Comparison of ENCODE assay signal across 1 cellular context in the genomic region with DNA sequence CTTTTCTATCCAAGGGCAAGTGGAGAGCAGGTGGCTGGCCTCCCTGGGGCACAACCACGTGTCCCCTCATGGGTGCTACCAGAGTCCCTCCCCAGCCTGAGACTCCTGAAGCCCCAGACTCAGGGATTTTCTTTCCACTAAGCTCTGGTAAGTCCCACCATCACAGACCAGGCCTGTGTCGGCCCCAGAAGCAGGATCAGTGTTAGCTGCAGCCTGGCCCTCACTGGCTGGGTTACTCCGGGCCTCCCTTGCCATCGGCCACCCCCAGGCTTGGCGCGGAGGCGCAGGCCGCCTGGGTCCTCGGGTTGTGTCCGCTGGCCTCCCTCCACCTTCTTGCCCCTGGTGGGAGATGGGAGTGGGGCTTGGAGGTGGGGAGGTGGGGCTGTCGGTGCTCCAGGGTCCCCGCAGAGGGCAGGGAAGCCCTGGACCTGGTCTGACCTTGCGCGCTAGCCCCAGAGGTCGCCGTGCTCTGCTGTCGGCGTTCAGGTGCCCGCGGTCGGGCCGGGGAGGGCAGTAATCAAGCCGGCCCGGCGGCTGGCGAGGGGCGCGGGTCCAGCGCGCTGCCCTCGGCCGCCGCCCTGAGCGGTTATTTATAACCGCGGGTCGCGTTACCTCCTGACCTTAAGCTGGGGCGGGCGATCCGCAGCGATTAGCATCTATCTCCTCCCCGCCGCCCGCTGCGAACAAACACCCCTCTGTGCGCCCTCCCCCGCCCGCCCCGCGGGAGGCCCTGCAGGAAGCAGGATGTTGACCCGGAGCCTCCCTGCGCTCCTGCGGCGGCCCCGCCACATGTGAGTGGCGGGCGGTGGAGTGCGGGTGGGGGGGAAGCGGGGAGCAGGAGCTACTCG.
TF ChIP-seq lines count a peak whose summit lies in the region.

No MANE protein-coding gene starts in this region.

TF ChIP-seq in K562, 482 proteins besides CTCF, POLR2A, EP300 and RAD21 (continued from another document):
- TF ChIP-seq ZC3H8 (IDR thresholded peaks at IDR 0.05) (no peak), EWSR1 (IDR thresholded peaks at IDR 0.05; ENCODE audit: borderline replicate concordance, low read depth, partially characterized antibody) (no peak), SETDB1 (IDR thresholded peaks at IDR 0.05; ENCODE audit: low read length) (no peak), BHLHE40 (IDR thresholded peaks at IDR 0.05; ENCODE audit: low read length) (peak; percentile 68), EGR1 (conservative IDR thresholded peaks at IDR 0.05) (peak; percentile 75), ETV6 (IDR thresholded peaks at IDR 0.05; ENCODE audit: borderline replicate concordance in 1 of 2, low read depth in 2 of 2, low read length in 1 of 2) (no peak), ETV6 (CRISPR knock-in tag; IDR thresholded peaks at IDR 0.05; ENCODE audit: borderline replicate concordance) (no peak), SMAD3 (CRISPR knock-in tag; conservative IDR thresholded peaks at IDR 0.05) (no peak), SNRNP70 (optimal IDR thresholded peaks at IDR 0.05; ENCODE audit: low read depth, low read length) (no peak), ZNF224 (CRISPR knock-in tag; IDR thresholded peaks at IDR 0.05) (no peak), ZFP1 (CRISPR knock-in tag; IDR thresholded peaks at IDR 0.05) (no peak), ZNF589 (CRISPR knock-in tag; IDR thresholded peaks at IDR 0.05; ENCODE audit: low read depth) (no peak; the same call in 1 of the 2 replicates), JUN (IDR thresholded peaks at IDR 0.05; ENCODE audit: borderline replicate concordance, low read depth, low read length) (no peak), JUN (CRISPR knock-in tag; IDR thresholded peaks at IDR 0.05; ENCODE audit: borderline replicate concordance) (no peak), ZZZ3 (IDR thresholded peaks at IDR 0.05) (no peak), FOSL1 (tag; conservative IDR thresholded peaks at IDR 0.05) (peak; percentile 36), POLR2H (tag; IDR thresholded peaks at IDR 0.05; ENCODE audit: low read depth) (no peak), ETS2 (tag; IDR thresholded peaks at IDR 0.05; ENCODE audit: borderline replicate concordance, poor library complexity, severe bottlenecking) (no peak), RBBP5 (IDR thresholded peaks at IDR 0.05; ENCODE audit: borderline replicate concordance, insufficient read depth, low read length, poor library complexity, severe bottlenecking) (peak; percentile 63), RBM14 (IDR thresholded peaks at IDR 0.05; ENCODE audit: borderline replicate concordance, insufficient read depth, low read depth, low read length) (no peak), MAFF (IDR thresholded peaks at IDR 0.05; ENCODE audit: low read length) (no peak), MCM7 (IDR thresholded peaks at IDR 0.05) (no peak), DDX20 (tag; IDR thresholded peaks at IDR 0.05; ENCODE audit: low read depth) (no peak), HNRNPUL1 (IDR thresholded peaks at IDR 0.05; ENCODE audit: low read length) (no peak), ZNF445 (CRISPR knock-in tag; IDR thresholded peaks at IDR 0.05; ENCODE audit: low read depth) (no peak), SIN3A (IDR thresholded peaks at IDR 0.05; ENCODE audit: borderline replicate concordance in 2 of 2, control insufficient read depth in 1 of 2, low read depth in 2 of 2, low read length in 2 of 2) (no peak), GTF2A2 (tag; IDR thresholded peaks at IDR 0.05) (peak; percentile 72), ZNF778 (CRISPR knock-in tag; IDR thresholded peaks at IDR 0.05) (no peak), CXXC5 (CRISPR knock-in tag; IDR thresholded peaks at IDR 0.05) (peak; percentile 95), NUFIP1 (IDR thresholded peaks at IDR 0.05; ENCODE audit: partially characterized antibody) (no peak)
- TF ChIP-seq, protein P1, sequence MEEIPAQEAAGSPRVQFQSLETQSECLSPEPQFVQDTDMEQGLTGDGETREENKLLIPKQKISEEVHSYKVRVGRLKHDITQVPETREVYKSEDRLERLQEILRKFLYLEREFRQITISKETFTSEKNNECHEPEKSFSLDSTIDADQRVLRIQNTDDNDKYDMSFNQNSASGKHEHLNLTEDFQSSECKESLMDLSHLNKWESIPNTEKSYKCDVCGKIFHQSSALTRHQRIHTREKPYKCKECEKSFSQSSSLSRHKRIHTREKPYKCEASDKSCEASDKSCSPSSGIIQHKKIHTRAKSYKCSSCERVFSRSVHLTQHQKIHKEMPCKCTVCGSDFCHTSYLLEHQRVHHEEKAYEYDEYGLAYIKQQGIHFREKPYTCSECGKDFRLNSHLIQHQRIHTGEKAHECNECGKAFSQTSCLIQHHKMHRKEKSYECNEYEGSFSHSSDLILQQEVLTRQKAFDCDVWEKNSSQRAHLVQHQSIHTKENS (CRISPR knock-in tag; IDR thresholded peaks at IDR 0.05), result no peak
- TF ChIP-seq, protein P2, sequence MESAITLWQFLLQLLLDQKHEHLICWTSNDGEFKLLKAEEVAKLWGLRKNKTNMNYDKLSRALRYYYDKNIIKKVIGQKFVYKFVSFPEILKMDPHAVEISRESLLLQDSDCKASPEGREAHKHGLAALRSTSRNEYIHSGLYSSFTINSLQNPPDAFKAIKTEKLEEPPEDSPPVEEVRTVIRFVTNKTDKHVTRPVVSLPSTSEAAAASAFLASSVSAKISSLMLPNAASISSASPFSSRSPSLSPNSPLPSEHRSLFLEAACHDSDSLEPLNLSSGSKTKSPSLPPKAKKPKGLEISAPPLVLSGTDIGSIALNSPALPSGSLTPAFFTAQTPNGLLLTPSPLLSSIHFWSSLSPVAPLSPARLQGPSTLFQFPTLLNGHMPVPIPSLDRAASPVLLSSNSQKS (CRISPR knock-in tag; IDR thresholded peaks at IDR 0.05), result no peak
- TF ChIP-seq, protein P3, sequence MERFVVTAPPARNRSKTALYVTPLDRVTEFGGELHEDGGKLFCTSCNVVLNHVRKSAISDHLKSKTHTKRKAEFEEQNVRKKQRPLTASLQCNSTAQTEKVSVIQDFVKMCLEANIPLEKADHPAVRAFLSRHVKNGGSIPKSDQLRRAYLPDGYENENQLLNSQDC (CRISPR knock-in tag; IDR thresholded peaks at IDR 0.05), result no peak
- TF ChIP-seq, protein P4, sequence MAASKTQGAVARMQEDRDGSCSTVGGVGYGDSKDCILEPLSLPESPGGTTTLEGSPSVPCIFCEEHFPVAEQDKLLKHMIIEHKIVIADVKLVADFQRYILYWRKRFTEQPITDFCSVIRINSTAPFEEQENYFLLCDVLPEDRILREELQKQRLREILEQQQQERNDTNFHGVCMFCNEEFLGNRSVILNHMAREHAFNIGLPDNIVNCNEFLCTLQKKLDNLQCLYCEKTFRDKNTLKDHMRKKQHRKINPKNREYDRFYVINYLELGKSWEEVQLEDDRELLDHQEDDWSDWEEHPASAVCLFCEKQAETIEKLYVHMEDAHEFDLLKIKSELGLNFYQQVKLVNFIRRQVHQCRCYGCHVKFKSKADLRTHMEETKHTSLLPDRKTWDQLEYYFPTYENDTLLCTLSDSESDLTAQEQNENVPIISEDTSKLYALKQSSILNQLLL (CRISPR knock-in tag; IDR thresholded peaks at IDR 0.05; ENCODE audit: borderline replicate concordance), result no peak
- TF ChIP-seq, protein P5, sequence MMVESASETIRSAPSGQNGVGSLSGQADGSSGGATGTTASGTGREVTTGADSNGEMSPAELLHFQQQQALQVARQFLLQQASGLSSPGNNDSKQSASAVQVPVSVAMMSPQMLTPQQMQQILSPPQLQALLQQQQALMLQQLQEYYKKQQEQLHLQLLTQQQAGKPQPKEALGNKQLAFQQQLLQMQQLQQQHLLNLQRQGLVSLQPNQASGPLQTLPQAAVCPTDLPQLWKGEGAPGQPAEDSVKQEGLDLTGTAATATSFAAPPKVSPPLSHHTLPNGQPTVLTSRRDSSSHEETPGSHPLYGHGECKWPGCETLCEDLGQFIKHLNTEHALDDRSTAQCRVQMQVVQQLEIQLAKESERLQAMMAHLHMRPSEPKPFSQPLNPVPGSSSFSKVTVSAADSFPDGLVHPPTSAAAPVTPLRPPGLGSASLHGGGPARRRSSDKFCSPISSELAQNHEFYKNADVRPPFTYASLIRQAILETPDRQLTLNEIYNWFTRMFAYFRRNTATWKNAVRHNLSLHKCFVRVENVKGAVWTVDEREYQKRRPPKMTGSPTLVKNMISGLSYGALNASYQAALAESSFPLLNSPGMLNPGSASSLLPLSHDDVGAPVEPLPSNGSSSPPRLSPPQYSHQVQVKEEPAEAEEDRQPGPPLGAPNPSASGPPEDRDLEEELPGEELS (CRISPR knock-in tag; IDR thresholded peaks at IDR 0.05; ENCODE audit: borderline replicate concordance), result no peak
- TF ChIP-seq, protein P6, sequence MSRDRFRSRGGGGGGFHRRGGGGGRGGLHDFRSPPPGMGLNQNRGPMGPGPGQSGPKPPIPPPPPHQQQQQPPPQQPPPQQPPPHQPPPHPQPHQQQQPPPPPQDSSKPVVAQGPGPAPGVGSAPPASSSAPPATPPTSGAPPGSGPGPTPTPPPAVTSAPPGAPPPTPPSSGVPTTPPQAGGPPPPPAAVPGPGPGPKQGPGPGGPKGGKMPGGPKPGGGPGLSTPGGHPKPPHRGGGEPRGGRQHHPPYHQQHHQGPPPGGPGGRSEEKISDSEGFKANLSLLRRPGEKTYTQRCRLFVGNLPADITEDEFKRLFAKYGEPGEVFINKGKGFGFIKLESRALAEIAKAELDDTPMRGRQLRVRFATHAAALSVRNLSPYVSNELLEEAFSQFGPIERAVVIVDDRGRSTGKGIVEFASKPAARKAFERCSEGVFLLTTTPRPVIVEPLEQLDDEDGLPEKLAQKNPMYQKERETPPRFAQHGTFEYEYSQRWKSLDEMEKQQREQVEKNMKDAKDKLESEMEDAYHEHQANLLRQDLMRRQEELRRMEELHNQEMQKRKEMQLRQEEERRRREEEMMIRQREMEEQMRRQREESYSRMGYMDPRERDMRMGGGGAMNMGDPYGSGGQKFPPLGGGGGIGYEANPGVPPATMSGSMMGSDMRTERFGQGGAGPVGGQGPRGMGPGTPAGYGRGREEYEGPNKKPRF (IDR thresholded peaks at IDR 0.05; ENCODE audit: low read depth, low read length), result no peak
- TF ChIP-seq, protein P7, sequence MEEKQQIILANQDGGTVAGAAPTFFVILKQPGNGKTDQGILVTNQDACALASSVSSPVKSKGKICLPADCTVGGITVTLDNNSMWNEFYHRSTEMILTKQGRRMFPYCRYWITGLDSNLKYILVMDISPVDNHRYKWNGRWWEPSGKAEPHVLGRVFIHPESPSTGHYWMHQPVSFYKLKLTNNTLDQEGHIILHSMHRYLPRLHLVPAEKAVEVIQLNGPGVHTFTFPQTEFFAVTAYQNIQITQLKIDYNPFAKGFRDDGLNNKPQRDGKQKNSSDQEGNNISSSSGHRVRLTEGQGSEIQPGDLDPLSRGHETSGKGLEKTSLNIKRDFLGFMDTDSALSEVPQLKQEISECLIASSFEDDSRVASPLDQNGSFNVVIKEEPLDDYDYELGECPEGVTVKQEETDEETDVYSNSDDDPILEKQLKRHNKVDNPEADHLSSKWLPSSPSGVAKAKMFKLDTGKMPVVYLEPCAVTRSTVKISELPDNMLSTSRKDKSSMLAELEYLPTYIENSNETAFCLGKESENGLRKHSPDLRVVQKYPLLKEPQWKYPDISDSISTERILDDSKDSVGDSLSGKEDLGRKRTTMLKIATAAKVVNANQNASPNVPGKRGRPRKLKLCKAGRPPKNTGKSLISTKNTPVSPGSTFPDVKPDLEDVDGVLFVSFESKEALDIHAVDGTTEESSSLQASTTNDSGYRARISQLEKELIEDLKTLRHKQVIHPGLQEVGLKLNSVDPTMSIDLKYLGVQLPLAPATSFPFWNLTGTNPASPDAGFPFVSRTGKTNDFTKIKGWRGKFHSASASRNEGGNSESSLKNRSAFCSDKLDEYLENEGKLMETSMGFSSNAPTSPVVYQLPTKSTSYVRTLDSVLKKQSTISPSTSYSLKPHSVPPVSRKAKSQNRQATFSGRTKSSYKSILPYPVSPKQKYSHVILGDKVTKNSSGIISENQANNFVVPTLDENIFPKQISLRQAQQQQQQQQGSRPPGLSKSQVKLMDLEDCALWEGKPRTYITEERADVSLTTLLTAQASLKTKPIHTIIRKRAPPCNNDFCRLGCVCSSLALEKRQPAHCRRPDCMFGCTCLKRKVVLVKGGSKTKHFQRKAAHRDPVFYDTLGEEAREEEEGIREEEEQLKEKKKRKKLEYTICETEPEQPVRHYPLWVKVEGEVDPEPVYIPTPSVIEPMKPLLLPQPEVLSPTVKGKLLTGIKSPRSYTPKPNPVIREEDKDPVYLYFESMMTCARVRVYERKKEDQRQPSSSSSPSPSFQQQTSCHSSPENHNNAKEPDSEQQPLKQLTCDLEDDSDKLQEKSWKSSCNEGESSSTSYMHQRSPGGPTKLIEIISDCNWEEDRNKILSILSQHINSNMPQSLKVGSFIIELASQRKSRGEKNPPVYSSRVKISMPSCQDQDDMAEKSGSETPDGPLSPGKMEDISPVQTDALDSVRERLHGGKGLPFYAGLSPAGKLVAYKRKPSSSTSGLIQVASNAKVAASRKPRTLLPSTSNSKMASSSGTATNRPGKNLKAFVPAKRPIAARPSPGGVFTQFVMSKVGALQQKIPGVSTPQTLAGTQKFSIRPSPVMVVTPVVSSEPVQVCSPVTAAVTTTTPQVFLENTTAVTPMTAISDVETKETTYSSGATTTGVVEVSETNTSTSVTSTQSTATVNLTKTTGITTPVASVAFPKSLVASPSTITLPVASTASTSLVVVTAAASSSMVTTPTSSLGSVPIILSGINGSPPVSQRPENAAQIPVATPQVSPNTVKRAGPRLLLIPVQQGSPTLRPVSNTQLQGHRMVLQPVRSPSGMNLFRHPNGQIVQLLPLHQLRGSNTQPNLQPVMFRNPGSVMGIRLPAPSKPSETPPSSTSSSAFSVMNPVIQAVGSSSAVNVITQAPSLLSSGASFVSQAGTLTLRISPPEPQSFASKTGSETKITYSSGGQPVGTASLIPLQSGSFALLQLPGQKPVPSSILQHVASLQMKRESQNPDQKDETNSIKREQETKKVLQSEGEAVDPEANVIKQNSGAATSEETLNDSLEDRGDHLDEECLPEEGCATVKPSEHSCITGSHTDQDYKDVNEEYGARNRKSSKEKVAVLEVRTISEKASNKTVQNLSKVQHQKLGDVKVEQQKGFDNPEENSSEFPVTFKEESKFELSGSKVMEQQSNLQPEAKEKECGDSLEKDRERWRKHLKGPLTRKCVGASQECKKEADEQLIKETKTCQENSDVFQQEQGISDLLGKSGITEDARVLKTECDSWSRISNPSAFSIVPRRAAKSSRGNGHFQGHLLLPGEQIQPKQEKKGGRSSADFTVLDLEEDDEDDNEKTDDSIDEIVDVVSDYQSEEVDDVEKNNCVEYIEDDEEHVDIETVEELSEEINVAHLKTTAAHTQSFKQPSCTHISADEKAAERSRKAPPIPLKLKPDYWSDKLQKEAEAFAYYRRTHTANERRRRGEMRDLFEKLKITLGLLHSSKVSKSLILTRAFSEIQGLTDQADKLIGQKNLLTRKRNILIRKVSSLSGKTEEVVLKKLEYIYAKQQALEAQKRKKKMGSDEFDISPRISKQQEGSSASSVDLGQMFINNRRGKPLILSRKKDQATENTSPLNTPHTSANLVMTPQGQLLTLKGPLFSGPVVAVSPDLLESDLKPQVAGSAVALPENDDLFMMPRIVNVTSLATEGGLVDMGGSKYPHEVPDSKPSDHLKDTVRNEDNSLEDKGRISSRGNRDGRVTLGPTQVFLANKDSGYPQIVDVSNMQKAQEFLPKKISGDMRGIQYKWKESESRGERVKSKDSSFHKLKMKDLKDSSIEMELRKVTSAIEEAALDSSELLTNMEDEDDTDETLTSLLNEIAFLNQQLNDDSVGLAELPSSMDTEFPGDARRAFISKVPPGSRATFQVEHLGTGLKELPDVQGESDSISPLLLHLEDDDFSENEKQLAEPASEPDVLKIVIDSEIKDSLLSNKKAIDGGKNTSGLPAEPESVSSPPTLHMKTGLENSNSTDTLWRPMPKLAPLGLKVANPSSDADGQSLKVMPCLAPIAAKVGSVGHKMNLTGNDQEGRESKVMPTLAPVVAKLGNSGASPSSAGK (IDR thresholded peaks at IDR 0.05), result peak; percentile 78
- TF ChIP-seq, protein P8, sequence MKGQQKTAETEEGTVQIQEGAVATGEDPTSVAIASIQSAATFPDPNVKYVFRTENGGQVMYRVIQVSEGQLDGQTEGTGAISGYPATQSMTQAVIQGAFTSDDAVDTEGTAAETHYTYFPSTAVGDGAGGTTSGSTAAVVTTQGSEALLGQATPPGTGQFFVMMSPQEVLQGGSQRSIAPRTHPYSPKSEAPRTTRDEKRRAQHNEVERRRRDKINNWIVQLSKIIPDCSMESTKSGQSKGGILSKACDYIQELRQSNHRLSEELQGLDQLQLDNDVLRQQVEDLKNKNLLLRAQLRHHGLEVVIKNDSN (CRISPR knock-in tag; IDR thresholded peaks at IDR 0.05), result no peak
